ENCODE assay signal across 8 cellular contexts in the genomic region with DNA sequence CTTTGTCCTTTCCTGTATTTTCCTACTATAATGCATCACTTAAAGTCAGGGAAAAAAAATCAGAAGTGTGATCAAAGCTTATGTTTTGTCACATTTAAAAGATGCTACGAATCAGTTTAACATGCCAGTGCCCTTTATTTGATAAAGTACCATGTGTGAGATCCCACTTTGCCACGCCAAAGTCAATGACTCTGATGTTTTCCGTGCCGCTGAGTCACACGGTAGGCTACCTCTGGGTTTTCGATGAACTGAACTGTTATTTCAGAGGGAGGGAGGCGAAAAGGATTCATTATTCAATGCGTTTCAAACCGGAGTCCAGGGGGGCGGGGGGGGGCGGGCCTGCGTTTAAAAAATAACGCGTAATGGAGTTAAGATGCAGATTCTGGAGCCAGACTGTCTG.
DNase-seq lines count a peak whose midpoint lies in the region; ATAC-seq and TF ChIP-seq lines count a peak whose summit lies in the region.

No MANE protein-coding gene starts in this region.

- peaks cover 12% of the 10 kb centered on the region for H3K4me1 ChIP-seq in A673 (ENCODE audit: insufficient read depth, low read length, poor library complexity, severe bottlenecking)
- H3K4me1 ChIP-seq in mesodermal cell (ENCODE audit: control insufficient read depth, insufficient read depth, low read length, poor library complexity, severe bottlenecking), result no peaks in the 10 kb centered on the region

- intact Hi-C loops in A673 (cut with micrococcal nuclease; ENCODE audit: unreplicated experiment), result loop anchor here (5.0 kb wide), 1 partner anchor 104 kb away; no protein-coding TSS in a partner anchor

- H3K36me3 ChIP-seq in A673 (ENCODE audit: insufficient read depth, low read length, poor library complexity, severe bottlenecking) (no peaks in the 10 kb centered on the region), H7 (replicated peaks; ENCODE audit: control insufficient read depth, insufficient read depth, low read length) (no peaks in the 10 kb centered on the region), mesodermal cell (ENCODE audit: control insufficient read depth, insufficient read depth, low read length) (no peaks in the 10 kb centered on the region)

- BruUV-seq in A673 (replicated peaks; lab: Mats Ljungman, UMichigan), result no TSS peak

- H3K9me3 ChIP-seq in A673 (ENCODE audit: low read depth, low read length, poor library complexity, severe bottlenecking), result no peaks in the 10 kb centered on the region
- no peaks in the 10 kb centered on the region for H3K9me3 ChIP-seq in mesodermal cell (ENCODE audit: control insufficient read depth, low read length)

- H3K27ac ChIP-seq in A673 (ENCODE audit: low read depth, low read length, poor library complexity, severe bottlenecking) (no peak overlapping the region), mesodermal cell (ENCODE audit: low read depth, low read length, severe bottlenecking) (no peak overlapping the region)

- TF ChIP-seq CTCF in A673 (conservative IDR thresholded peaks at IDR 0.05; ENCODE audit: low read depth, low read length) (no peak), astrocyte of the spinal cord (IDR thresholded peaks at IDR 0.05; ENCODE audit: low read depth, low read length) (no peak)

- CTCF ChIA-PET in A673 (lab: Charles Lee), result interaction anchor here (0.6 kb wide), 1 partner anchor 221 kb away, joined by 11 read pairs; no protein-coding TSS in a partner anchor

- ATAC-seq in HG02610 (IDR thresholded peaks at IDR 0.05; ENCODE audit: unreplicated experiment), result no peak

- no peaks in the 10 kb centered on the region for H3K27me3 ChIP-seq in A673 (replicated peaks; ENCODE audit: insufficient read depth, low read depth, low read length, poor library complexity)
- H3K27me3 ChIP-seq in H7 (ENCODE audit: control insufficient read depth, insufficient read depth, low read length), result peaks cover 2% of the 10 kb centered on the region; the same call in 1 of the 2 replicates

- WGBS in mesodermal cell (ENCODE audit: insufficient coverage in 2 of 2), 2 experiments, result 13 to 15% methylated on average over 10 to 13 of the region's 14 CpGs

- H3K4me3 ChIP-seq in A673 (ENCODE audit: low read depth, low read length, poor library complexity, severe bottlenecking) (peak overlapping the region; percentile 33), H7 (ENCODE audit: insufficient read depth, low read depth, low read length) (peak overlapping the region; percentile 49), astrocyte of the spinal cord (ENCODE audit: low read depth, low read length) (peak overlapping the region; percentile 46), mesodermal cell (ENCODE audit: extremely low read depth, insufficient read depth, low read length, poor library complexity, severe bottlenecking) (peak overlapping the region; percentile 34)

- no peak for DNase-seq in A673 (ENCODE audit: low spot score)
- no peak for DNase-seq in H7
- DNase-seq in astrocyte of the spinal cord (ENCODE audit: low read depth, low spot score), result peak; percentile 47
- no peak for DNase-seq in hippocampal formation (lab: John Stamatoyannopoulos, UW)
- no peak for DNase-seq in NCI-H446 (lab: John Stamatoyannopoulos, UW)
- no peak for DNase-seq in cortex of kidney (lab: John Stamatoyannopoulos, UW)

- POLR2A ChIA-PET in A673 (lab: Charles Lee; ENCODE audit: low non-redundant PET), result interaction anchor here (0.8 kb wide), 1 partner anchor 102 kb away, joined by 4 read pairs; no protein-coding TSS in a partner anchor

- in situ Hi-C loops in astrocyte of the spinal cord (cut with HindIII; ENCODE audit: low sequenced_read_pairs), result no loop called here
